ENCODE assay signal across 24 cellular contexts in genomic region chr10:48271323-48271722, GRCh38. TPM values are rescaled to one million over a fixed set of nuclear protein-coding genes. Genes with fewer than 3 reads are reported as not detected.
DNase-seq lines count a peak whose midpoint lies in the region; ATAC-seq, FAIRE-seq and TF ChIP-seq lines count a peak whose summit lies in the region.
"Had no signal": no experiment of that assay in that cellular context is flagged by ENCODE, and none has a peak within 500 bp of the region (broad histone marks: within the 10 kb centered on the region; RNA-seq: fewer than 3 reads in every experiment).

No MANE protein-coding gene starts in this region.

- H3K36me3 Mint-ChIP-seq in activated CD8-positive, alpha-beta T cell treated with anti-CD3 and anti-CD28 coated beads, Interleukin-2, amount 10 ng/mL, durations not matched to agents 7 days and 5 days (ENCODE audit: low read depth): no peaks in the 10 kb centered on the region
- H3K36me3 Mint-ChIP-seq: CD4-positive, alpha-beta memory T cell had no signal

- H3K27me3 ChIP-seq in cardiac muscle cell (no peaks in the 10 kb centered on the region), left ventricle myocardium inferior (ENCODE audit: low read depth) (no peaks in the 10 kb centered on the region)
- H3K27me3 ChIP-seq: BLaER1 treated with 17β-estradiol and CSF1 and Interleukin-3, amounts not matched to agents 10 nM and 100 nM had no signal

- no peak for TF ChIP-seq CTCF in cardiac muscle cell (IDR thresholded peaks at IDR 0.05; ENCODE audit: low read depth, low read length)
- no peak for TF ChIP-seq CTCF in left ventricle myocardium inferior (IDR thresholded peaks at IDR 0.05; ENCODE audit: borderline replicate concordance)

- H3K9me3 Mint-ChIP-seq in activated CD8-positive, alpha-beta T cell treated with anti-CD3 and anti-CD28 coated beads, Interleukin-2, amount 10 ng/mL, durations not matched to agents 7 days and 5 days (ENCODE audit: insufficient read depth): no peaks in the 10 kb centered on the region
- H3K9me3 Mint-ChIP-seq: HFFc6 had no signal

- intact Hi-C loops in left ventricle myocardium inferior (cut with micrococcal nuclease): no loop called here

- ATAC-seq in activated CD8-positive, alpha-beta T cell treated with anti-CD3 and anti-CD28 coated beads, Interleukin-2, amount 10 ng/mL, durations not matched to agents 7 days and 5 days: no peak
- no peak for ATAC-seq in GM21737 (IDR thresholded peaks at IDR 0.05; ENCODE audit: unreplicated experiment)
- ATAC-seq: GM12878 had no signal

- FAIRE-seq in GM19239 (lab: Jason Lieb, UNC): no peak
- FAIRE-seq: A204.1, G401.6, GM12878, H54 had no signal

- DNase-seq in cardiac muscle cell (ENCODE audit: low read depth in 1 of 2, low spot score in 1 of 2) (peak in 1 of 2 donors; percentile 6), left ventricle myocardium inferior (no peak), Ammon's horn (ENCODE audit: low spot score) (peak; percentile 52), globus pallidus (ENCODE audit: low spot score) (peak; percentile 10), putamen (ENCODE audit: low spot score) (peak; percentile 26), GM19239 (ENCODE audit: insufficient read length, low spot score) (no peak)
- no peak for DNase-seq in activated CD8-positive, alpha-beta T cell treated with anti-CD3 and anti-CD28 coated beads, Interleukin-2, amount 10 ng/mL, durations not matched to agents 7 days and 5 days
- DNase-seq: BE2C; Calu3; CD4-positive, alpha-beta memory T cell; COR-L47; DMS153; DND-41; GOT3; HFFc6 had no signal

- H3K9me3 ChIP-seq in cardiac muscle cell (ENCODE audit: low read depth): no peaks in the 10 kb centered on the region
- H3K9me3 ChIP-seq in left ventricle myocardium inferior (replicated peaks): peaks cover 6% of the 10 kb centered on the region
- H3K9me3 ChIP-seq: BE2C; BLaER1 treated with 17β-estradiol and CSF1 and Interleukin-3, amounts not matched to agents 10 nM and 100 nM; HAP-1 had no signal

- H3K27ac ChIP-seq in cardiac muscle cell (peak overlapping the region; percentile 29), left ventricle myocardium inferior (replicated peaks) (no peak overlapping the region)
- H3K27ac ChIP-seq: 22Rv1; BLaER1 treated with 17β-estradiol and CSF1 and Interleukin-3, amounts not matched to agents 10 nM and 100 nM had no signal

- H3K36me3 ChIP-seq in cardiac muscle cell: no peaks in the 10 kb centered on the region
- H3K36me3 ChIP-seq in left ventricle myocardium inferior: no peaks in the 10 kb centered on the region
- H3K36me3 ChIP-seq: BE2C; BLaER1 treated with 17β-estradiol and CSF1 and Interleukin-3, amounts not matched to agents 10 nM and 100 nM; HAP-1 had no signal

- H3K4me3 Mint-ChIP-seq in activated CD8-positive, alpha-beta T cell treated with anti-CD3 and anti-CD28 coated beads, Interleukin-2, amount 10 ng/mL, durations not matched to agents 7 days and 5 days: no peak overlapping the region
- H3K4me3 Mint-ChIP-seq: CD4-positive, alpha-beta memory T cell; HFFc6 had no signal

- CTCF ChIA-PET in activated CD8-positive, alpha-beta T cell treated with anti-CD3 and anti-CD28 coated beads, Interleukin-2, amount 10 ng/mL, durations not matched to agents 7 days and 5 days (lab: Charles Lee): interaction anchor here (1.1 kb wide), 1 partner anchor 18 kb away, joined by 3 read pairs; no protein-coding TSS in a partner anchor

- peaks cover 7% of the 10 kb centered on the region for H3K27me3 Mint-ChIP-seq in activated CD8-positive, alpha-beta T cell treated with anti-CD3 and anti-CD28 coated beads, Interleukin-2, amount 10 ng/mL, durations not matched to agents 7 days and 5 days (ENCODE audit: low read depth)

- H3K4me3 ChIP-seq in cardiac muscle cell (no peak overlapping the region), left ventricle myocardium inferior (no peak overlapping the region)
- H3K4me3 ChIP-seq: BLaER1 treated with 17β-estradiol and CSF1 and Interleukin-3, amounts not matched to agents 10 nM and 100 nM; GM12878; HAP-1 had no signal

- peaks cover 15% of the 10 kb centered on the region for H3K4me1 ChIP-seq in cardiac muscle cell (ENCODE audit: low read depth)
- no peaks in the 10 kb centered on the region for H3K4me1 ChIP-seq in left ventricle myocardium inferior
- H3K4me1 ChIP-seq: BE2C; BLaER1 treated with 17β-estradiol and CSF1 and Interleukin-3, amounts not matched to agents 10 nM and 100 nM; HAP-1 had no signal

- no peaks in the 10 kb centered on the region for H3K4me1 Mint-ChIP-seq in activated CD8-positive, alpha-beta T cell treated with anti-CD3 and anti-CD28 coated beads, Interleukin-2, amount 10 ng/mL, durations not matched to agents 7 days and 5 days (ENCODE audit: low read depth)
- H3K4me1 Mint-ChIP-seq: CD4-positive, alpha-beta memory T cell had no signal

- H3K27ac Mint-ChIP-seq in activated CD8-positive, alpha-beta T cell treated with anti-CD3 and anti-CD28 coated beads, Interleukin-2, amount 10 ng/mL, durations not matched to agents 7 days and 5 days: no peak overlapping the region
- H3K27ac Mint-ChIP-seq: HFFc6 had no signal

- POLR2A ChIA-PET in activated CD8-positive, alpha-beta T cell treated with anti-CD3 and anti-CD28 coated beads, Interleukin-2, amount 10 ng/mL, durations not matched to agents 7 days and 5 days (lab: Charles Lee): no interaction called here

RNA-seq across cellular contexts. Expression of gene FRMPD2, which starts 3.2 kb away (rescaled TPM):
- total RNA-seq in cardiac muscle cell (3.0 and 8.7 TPM in 2 replicates), left ventricle myocardium inferior (0.38 TPM)
- 1.4 and 2.3 TPM in 2 replicates for polyA plus RNA-seq in cardiac muscle cell
- not detected for total RNA-seq in activated CD8-positive, alpha-beta T cell treated with anti-CD3 and anti-CD28 coated beads, Interleukin-2, amount 10 ng/mL, durations not matched to agents 7 days and 5 days
- total RNA-seq: CD4-positive, alpha-beta memory T cell; HFFc6 had no signal
- polyA plus RNA-seq: AG04450; CD4-positive, alpha-beta memory T cell had no signal

RNA-seq across cellular contexts. Expression of gene MAPK8, which starts 35.2 kb away (rescaled TPM):
- total RNA-seq in cardiac muscle cell (40.8 and 50.6 TPM in 2 replicates), left ventricle myocardium inferior (32.7 TPM)
- polyA plus RNA-seq in cardiac muscle cell: 15.4 and 47.7 TPM in 2 replicates
- total RNA-seq in activated CD8-positive, alpha-beta T cell treated with anti-CD3 and anti-CD28 coated beads, Interleukin-2, amount 10 ng/mL, durations not matched to agents 7 days and 5 days: 10 to 100 TPM; 29.4 to 30.7 TPM

Comparison
In these comparisons a context has a peak if more than half of its experiments do, and no peak if none do; other contexts are left out.
1. DNase-seq: peak in Ammon's horn (single experiment), globus pallidus (single experiment) and putamen (single experiment); none in left ventricle myocardium inferior (single experiment), GM19239 (single experiment) and activated CD8-positive, alpha-beta T cell treated with anti-CD3 and anti-CD28 coated beads, Interleukin-2, amount 10 ng/mL, durations not matched to agents 7 days and 5 days (single experiment).